Comparison of ENCODE assay signal across 8 cellular contexts in the genomic region with DNA sequence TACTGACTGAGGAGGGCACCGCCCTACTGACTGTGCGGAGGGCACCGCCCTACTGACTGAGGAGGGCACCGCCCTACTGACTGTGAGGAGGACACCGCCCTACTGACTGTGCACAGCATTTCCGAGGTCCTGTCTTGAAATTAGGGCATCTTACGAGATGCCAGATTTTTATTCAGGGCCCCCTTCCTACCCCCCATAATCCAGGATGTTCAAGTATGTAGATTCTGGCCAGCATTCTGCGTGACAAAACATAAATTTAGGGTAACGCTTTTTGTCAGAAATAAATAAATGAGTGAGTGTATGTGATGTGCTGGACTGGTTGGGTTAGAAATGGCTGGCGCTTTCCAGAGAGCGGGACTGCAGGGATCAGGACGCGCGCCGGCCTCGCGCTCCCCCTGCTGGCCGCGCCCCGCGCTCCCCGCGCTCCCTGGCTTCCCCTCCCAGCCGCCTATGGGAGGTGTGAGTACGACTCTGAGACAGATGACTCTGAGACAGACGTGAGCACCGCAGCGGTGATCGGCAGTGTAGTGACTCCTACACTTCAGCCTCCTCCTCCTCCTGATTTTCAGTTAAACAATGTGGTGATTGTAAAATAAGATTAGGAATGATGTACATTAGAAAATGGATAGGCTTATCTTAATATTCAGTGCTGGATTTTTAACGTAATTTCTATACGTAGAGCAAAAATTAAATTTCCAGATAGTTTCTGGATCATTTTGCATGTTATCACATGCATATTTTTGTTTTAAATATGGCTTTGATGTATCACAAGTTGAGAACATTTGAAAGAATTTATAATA.
DNase-seq lines count a peak whose midpoint lies in the region; ATAC-seq, FAIRE-seq and TF ChIP-seq lines count a peak whose summit lies in the region.

No MANE protein-coding gene starts in this region.

- no peak for TF ChIP-seq EP300 in stomach (IDR thresholded peaks at IDR 0.05)

- no peaks in the 10 kb centered on the region for H3K27me3 Mint-ChIP-seq in activated T-cell treated with anti-CD3 and anti-CD28 coated beads, Interleukin-2, amount 50 U/mL, for 72 hours (ENCODE audit: low read depth)

- POLR2A ChIA-PET in Panc1 (lab: Charles Lee), result no interaction called here

- H3K23ac ChIP-seq in neuronal stem cell (ENCODE audit: low read depth, low read length, poor library complexity), result no peak overlapping the region

- no CpG with 5 or more reads among the region's 31 CpGs for WGBS in neuronal stem cell (ENCODE audit: extremely low coverage in 2 of 2, insufficient read length in 2 of 2, insufficient replicate concordance in 1 of 2), 2 donors
- 15 to 19% (median 17%) methylated on average over 27 to 31 of the region's 31 CpGs for WGBS in stomach, 5 donors

- H3K27ac Mint-ChIP-seq in activated T-cell treated with anti-CD3 and anti-CD28 coated beads, Interleukin-2, amount 50 U/mL, for 72 hours, result no peak overlapping the region

- intact Hi-C loops in Panc1 (cut with micrococcal nuclease; ENCODE audit: unreplicated experiment), result loop anchor here (5.0 kb wide), 3 partner anchors 174 to 369 kb away; no protein-coding TSS in a partner anchor
- intact Hi-C loops in stomach (cut with DNase I; ENCODE audit: low total_unique reads), result no loop called here

- H2BK12ac ChIP-seq in neuronal stem cell (ENCODE audit: low read length), result no peak overlapping the region

- H3K14ac ChIP-seq in neuronal stem cell (ENCODE audit: low read length), result no peak overlapping the region

- TF ChIP-seq CTCF in Panc1 (IDR thresholded peaks at IDR 0.05) (peak; percentile 100), stomach (IDR thresholded peaks at IDR 0.05) (peak in 5 of 7 experiments; percentile 64 to 96 (median 92))

- no peak for TF ChIP-seq POLR2A in stomach (IDR thresholded peaks at IDR 0.05)

- H3K36me3 ChIP-seq in Panc1 (ENCODE audit: control insufficient read depth, insufficient read depth, low read length), result no peaks in the 10 kb centered on the region
- H3K36me3 ChIP-seq in neuronal stem cell (replicated peaks in 1 of 2; ENCODE audit: control insufficient read depth in 2 of 2, insufficient read depth in 2 of 2, low read length in 2 of 2), result no peaks in the 10 kb centered on the region
- no peaks in the 10 kb centered on the region for H3K36me3 ChIP-seq in stomach

- CTCF ChIA-PET in Panc1 (lab: Charles Lee), result no interaction called here

- H3K9me3 ChIP-seq in Panc1 (ENCODE audit: control insufficient read depth, insufficient read depth, low read depth, low read length) (no peaks in the 10 kb centered on the region), neuronal stem cell (replicated peaks in 1 of 2; ENCODE audit: control insufficient read depth in 2 of 2, insufficient read depth in 1 of 2, low read depth in 1 of 2, low read length in 2 of 2) (no peaks in the 10 kb centered on the region), stomach (no peaks in the 10 kb centered on the region)

- DNase-seq in DMS 273 (lab: John Stamatoyannopoulos, UW; ENCODE audit: unreplicated experiment), result peak; percentile 90
- DNase-seq in HTR-8/SVneo (ENCODE audit: insufficient read length, low spot score), result peak; percentile 49
- peak; percentile 95 for DNase-seq in Panc1 (ENCODE audit: low read depth, low spot score)
- DNase-seq in activated T-cell treated with anti-CD3 and anti-CD28 coated beads, Interleukin-2, amount 50 U/mL, for 72 hours, result peak; percentile 72 to 82
- DNase-seq in fibroblast of gingiva (ENCODE audit: low read depth), result peak; percentile 49
- DNase-seq in neuronal stem cell (ENCODE audit: low spot score), result peak; percentile 68
- peak; percentile 73 for DNase-seq in stomach

- FAIRE-seq in HTR-8/SVneo (lab: Jason Lieb, UNC), result no peak

- no TSS peak for BruUV-seq in Panc1 (replicated peaks; lab: Mats Ljungman, UMichigan)

- H3K4me3 ChIP-seq in Panc1 (ENCODE audit: low read depth in 2 of 2, low read length in 2 of 2) (peak overlapping the region; percentile 58 to 64), neuronal stem cell (ENCODE audit: low read length in 2 of 2) (no peak overlapping the region), stomach (no peak overlapping the region)

- no peak overlapping the region for H2BK5ac ChIP-seq in neuronal stem cell (ENCODE audit: low read length)

- no peak overlapping the region for H2BK120ac ChIP-seq in neuronal stem cell (ENCODE audit: low read depth, low read length)

- peak overlapping the region; percentile 33 to 82 for H3K4me3 Mint-ChIP-seq in activated T-cell treated with anti-CD3 and anti-CD28 coated beads, Interleukin-2, amount 50 U/mL, for 72 hours

- H3K27me3 ChIP-seq in Panc1 (ENCODE audit: control insufficient read depth, insufficient read depth, low read length) (no peaks in the 10 kb centered on the region), neuronal stem cell (ENCODE audit: control insufficient read depth in 3 of 3, insufficient read depth in 3 of 3, low read depth in 1 of 3, low read length in 3 of 3) (no peaks in the 10 kb centered on the region), stomach (no peaks in the 10 kb centered on the region)

- no peaks in the 10 kb centered on the region for H3K79me1 ChIP-seq in neuronal stem cell (ENCODE audit: low read depth, low read length)

- no peak overlapping the region for H3K4me2 ChIP-seq in neuronal stem cell (ENCODE audit: insufficient read depth, low read length, poor library complexity, severe bottlenecking)

- in situ Hi-C loops in Panc1 (cut with HindIII; ENCODE audit: low pct_unique_long_range_greater_than_20kb, low sequenced_read_pairs), result no loop called here

- no peak overlapping the region for H2BK15ac ChIP-seq in neuronal stem cell (ENCODE audit: low read length)

- no peaks in the 10 kb centered on the region for H3K9me3 Mint-ChIP-seq in activated T-cell treated with anti-CD3 and anti-CD28 coated beads, Interleukin-2, amount 50 U/mL, for 72 hours

- H4K8ac ChIP-seq in neuronal stem cell (ENCODE audit: low read depth, low read length), result no peak overlapping the region

- peak overlapping the region; percentile 96 for H3K27ac ChIP-seq in Panc1 (ENCODE audit: low read length)
- H3K27ac ChIP-seq in neuronal stem cell (replicated peaks; ENCODE audit: low read length), result no peak overlapping the region
- H3K27ac ChIP-seq in stomach, result no peak overlapping the region

- H3K4ac ChIP-seq in neuronal stem cell (ENCODE audit: low read length), result no peak overlapping the region

- H2AFZ ChIP-seq in neuronal stem cell (ENCODE audit: low read length), result peak overlapping the region; percentile 61

- no peak overlapping the region for H3K18ac ChIP-seq in neuronal stem cell (ENCODE audit: low read length)

- H2AK5ac ChIP-seq in neuronal stem cell (ENCODE audit: low read depth, low read length), result no peak overlapping the region

- H3K9ac ChIP-seq in neuronal stem cell (ENCODE audit: low read depth, low read length, poor library complexity), result no peak overlapping the region

- peaks cover 16% of the 10 kb centered on the region for H3K4me1 ChIP-seq in Panc1 (ENCODE audit: control insufficient read depth, insufficient read depth, low read length)
- H3K4me1 ChIP-seq in neuronal stem cell (ENCODE audit: control insufficient read depth in 2 of 2, insufficient read depth in 1 of 2, low read depth in 1 of 2, low read length in 2 of 2), result peaks cover 6 to 7% of the 10 kb centered on the region in 2 donors
- peaks cover 0 to 10% (median 2%) of the 10 kb centered on the region in 4 donors for H3K4me1 ChIP-seq in stomach

- ATAC-seq in GM21423 (IDR thresholded peaks at IDR 0.05; ENCODE audit: unreplicated experiment) (peak; percentile 96), Panc1 (peak; percentile 99)
- peak; percentile 99 for ATAC-seq in activated T-cell treated with anti-CD3 and anti-CD28 coated beads, Interleukin-2, amount 50 U/mL, for 72 hours (replicated peaks in 1 of 2)

- peaks cover 24% of the 10 kb centered on the region for H3K4me1 Mint-ChIP-seq in activated T-cell treated with anti-CD3 and anti-CD28 coated beads, Interleukin-2, amount 50 U/mL, for 72 hours (ENCODE audit: low read depth)

- no peak overlapping the region for H4K91ac ChIP-seq in neuronal stem cell (ENCODE audit: low read depth, low read length, poor library complexity)

- H3K36me3 Mint-ChIP-seq in activated T-cell treated with anti-CD3 and anti-CD28 coated beads, Interleukin-2, amount 50 U/mL, for 72 hours (ENCODE audit: insufficient read depth in 2 of 2), result no peaks in the 10 kb centered on the region

Comparison
In these comparisons a context has a peak if more than half of its experiments do, and no peak if none do; other contexts are left out.
1. H3K4me3 ChIP-seq: peak in Panc1 (2 of 2); none in neuronal stem cell (0 of 2) and stomach (0 of 4).
2. Peak in every context shown above with its lines, with median percentiles within 50 percentile points of each other: DNase-seq and ATAC-seq.